2 cellular contexts compared by ENCODE assay signal in genomic region chr20:10261702-10262101, GRCh38.
TF ChIP-seq lines count a peak whose summit lies in the region.

No MANE protein-coding gene starts in this region.

TF ChIP-seq in HepG2, 621 proteins besides CTCF, POLR2A, EP300 and RAD21:
- TF ChIP-seq SP1 (IDR thresholded peaks at IDR 0.05) (no peak), SP1 (CRISPR knock-in tag; IDR thresholded peaks at IDR 0.05) (no peak), BRD4 (CRISPR knock-in tag; IDR thresholded peaks at IDR 0.05) (no peak), MAFK (conservative IDR thresholded peaks at IDR 0.05 in 1 of 2, IDR thresholded peaks at IDR 0.05 in 1 of 2; ENCODE audit: low read length in 2 of 2) (peak; percentile 50; a peak in 3 of 4 replicates), RFX5 (IDR thresholded peaks at IDR 0.05; ENCODE audit: low read depth, low read length) (no peak), HNRNPLL (IDR thresholded peaks at IDR 0.05; ENCODE audit: low read depth, low read length, poor library complexity, severe bottlenecking) (no peak), GFI1 (CRISPR knock-in tag; IDR thresholded peaks at IDR 0.05; ENCODE audit: borderline replicate concordance) (no peak)

TF ChIP-seq in A549, 52 proteins besides CTCF, POLR2A, EP300 and RAD21:
- no peak for TF ChIP-seq ESRRA (IDR thresholded peaks at IDR 0.05; ENCODE audit: borderline replicate concordance, low read length)
- peak; percentile 78 for TF ChIP-seq MAFK (IDR thresholded peaks at IDR 0.05; ENCODE audit: partially characterized antibody)
TF ChIP-seq in A549: peak in this region for 1.
